In the genomic region with DNA sequence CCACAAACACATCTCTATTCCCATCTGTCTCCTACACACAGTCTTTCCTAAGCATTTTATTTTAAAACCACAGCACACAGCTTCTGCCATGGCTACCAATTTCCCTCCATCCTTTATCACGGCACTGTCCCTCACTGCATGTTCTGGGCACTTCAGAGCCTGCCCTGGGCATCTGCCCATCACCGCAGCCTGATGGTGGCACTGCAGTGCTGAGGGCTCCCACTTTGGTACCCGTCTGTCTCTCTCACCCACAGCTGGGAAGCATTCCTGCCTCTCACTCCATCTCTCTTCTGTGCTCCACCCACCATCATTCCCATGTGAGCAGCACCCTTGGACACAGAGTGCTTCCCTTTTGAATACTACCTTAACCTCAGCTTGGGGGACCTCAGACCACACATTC, we compare ENCODE assay signal across 32 cellular contexts. TPM values are rescaled to one million over a fixed set of nuclear protein-coding genes. Genes with fewer than 3 reads are reported as not detected.
"Had no signal": no experiment of that assay in that cellular context is flagged by ENCODE, and none has a peak within 500 bp of the region (broad histone marks: within the 10 kb centered on the region; RNA-seq: fewer than 3 reads in every experiment).

No MANE protein-coding gene starts in this region.

- H3K9me3 Mint-ChIP-seq: activated B cell treated with CpG ODN at 0.5 μM for 24 hours; activated CD4-positive, alpha-beta memory T cell treated with anti-CD3 and anti-CD28 coated beads, Interleukin-2, amount 10 ng/mL, durations not matched to agents 7 days and 5 days; activated CD4-positive, alpha-beta T cell treated with anti-CD3 and anti-CD28 coated beads, Interleukin-2, amount 10 ng/mL, durations not matched to agents 7 days and 5 days; activated naive CD4-positive, alpha-beta T cell treated with anti-CD3 and anti-CD28 coated beads, Interleukin-2, amount 10 ng/mL, durations not matched to agents 7 days and 5 days; activated naive CD4-positive, alpha-beta T cell treated with anti-CD3 and anti-CD28 coated beads, Interleukin-2, amount 50 U/mL, for 72 hours had no signal

- H3K4me1 ChIP-seq: adrenal gland, body of pancreas, esophagus squamous epithelium, gastroesophageal sphincter had no signal

- H3K27ac ChIP-seq: adrenal gland, body of pancreas, epithelial cell of prostate, esophagus squamous epithelium, gastroesophageal sphincter, WERI-Rb-1 had no signal

- H3K4me3 ChIP-seq: adrenal gland, body of pancreas, esophagus squamous epithelium, gastroesophageal sphincter had no signal

- DNase-seq: activated B cell treated with CpG ODN at 0.5 μM for 24 hours; activated CD4-positive, alpha-beta memory T cell treated with anti-CD3 and anti-CD28 coated beads, Interleukin-2, amount 10 ng/mL, durations not matched to agents 7 days and 5 days; activated CD4-positive, alpha-beta T cell treated with anti-CD3 and anti-CD28 coated beads, Interleukin-2, amount 10 ng/mL, durations not matched to agents 7 days and 5 days; activated CD4-positive, alpha-beta T cell treated with anti-CD3 and anti-CD28 coated beads, Interleukin-2, amount 50 U/mL, for 4 hours; activated CD8-positive, alpha-beta memory T cell treated with anti-CD3 and anti-CD28 coated beads, Interleukin-2, amount 50 U/mL, for 48 hours; activated gamma-delta T cell; activated naive CD4-positive, alpha-beta T cell; activated naive CD4-positive, alpha-beta T cell treated with anti-CD3 and anti-CD28 coated beads, Interleukin-2, amount 10 ng/mL, durations not matched to agents 7 days and 5 days; activated T-cell treated with anti-CD3 and anti-CD28 coated beads for 4 hours; activated T-cell treated with anti-CD3 and anti-CD28 coated beads, Interleukin-2, amount 50 U/mL, for 24 hours; activated T-cell treated with anti-CD3 and anti-CD28 coated beads, Interleukin-2, amount 50 U/mL, for 72 hours; adrenal gland; amygdala; aorta; body of pancreas; caudate nucleus; cortex of kidney; dermis blood vessel endothelial cell; effector CD8-positive, alpha-beta T cell; esophagus squamous epithelium; foreskin melanocyte; T-helper 1 cell; T-helper 17 cell; T1000; WERI-Rb-1 had no signal

- H3K27ac Mint-ChIP-seq: activated B cell treated with CpG ODN at 0.5 μM for 24 hours; activated CD4-positive, alpha-beta memory T cell treated with anti-CD3 and anti-CD28 coated beads, Interleukin-2, amount 10 ng/mL, durations not matched to agents 7 days and 5 days; activated CD4-positive, alpha-beta T cell treated with anti-CD3 and anti-CD28 coated beads, Interleukin-2, amount 10 ng/mL, durations not matched to agents 7 days and 5 days; activated naive CD4-positive, alpha-beta T cell treated with anti-CD3 and anti-CD28 coated beads, Interleukin-2, amount 10 ng/mL, durations not matched to agents 7 days and 5 days; activated naive CD4-positive, alpha-beta T cell treated with anti-CD3 and anti-CD28 coated beads, Interleukin-2, amount 50 U/mL, for 72 hours; activated T-cell treated with anti-CD3 and anti-CD28 coated beads, Interleukin-2, amount 50 U/mL, for 24 hours; activated T-cell treated with anti-CD3 and anti-CD28 coated beads, Interleukin-2, amount 50 U/mL, for 72 hours; T-helper 17 cell; T-helper 2 cell treated with Interferon-gamma antibody and Interleukin-4, amounts not matched to agents 5 μg/mL and 100 μg/mL, for 36 hours had no signal

- H3K36me3 ChIP-seq: adrenal gland, esophagus squamous epithelium had no signal

- H3K27me3 Mint-ChIP-seq: activated CD4-positive, alpha-beta memory T cell treated with anti-CD3 and anti-CD28 coated beads, Interleukin-2, amount 10 ng/mL, durations not matched to agents 7 days and 5 days; activated CD4-positive, alpha-beta T cell treated with anti-CD3 and anti-CD28 coated beads, Interleukin-2, amount 10 ng/mL, durations not matched to agents 7 days and 5 days; activated naive CD4-positive, alpha-beta T cell treated with anti-CD3 and anti-CD28 coated beads, Interleukin-2, amount 10 ng/mL, durations not matched to agents 7 days and 5 days had no signal

- H3K4me1 Mint-ChIP-seq: activated B cell treated with CpG ODN at 0.5 μM for 24 hours; activated CD4-positive, alpha-beta memory T cell treated with anti-CD3 and anti-CD28 coated beads, Interleukin-2, amount 10 ng/mL, durations not matched to agents 7 days and 5 days; activated CD4-positive, alpha-beta T cell treated with anti-CD3 and anti-CD28 coated beads, Interleukin-2, amount 10 ng/mL, durations not matched to agents 7 days and 5 days; activated naive CD4-positive, alpha-beta T cell treated with anti-CD3 and anti-CD28 coated beads, Interleukin-2, amount 10 ng/mL, durations not matched to agents 7 days and 5 days had no signal

- H3K4me3 Mint-ChIP-seq: activated B cell treated with CpG ODN at 0.5 μM for 24 hours; activated CD4-positive, alpha-beta memory T cell treated with anti-CD3 and anti-CD28 coated beads, Interleukin-2, amount 10 ng/mL, durations not matched to agents 7 days and 5 days; activated CD4-positive, alpha-beta T cell treated with anti-CD3 and anti-CD28 coated beads, Interleukin-2, amount 10 ng/mL, durations not matched to agents 7 days and 5 days; activated naive CD4-positive, alpha-beta T cell treated with anti-CD3 and anti-CD28 coated beads, Interleukin-2, amount 10 ng/mL, durations not matched to agents 7 days and 5 days; activated T-cell treated with anti-CD3 and anti-CD28 coated beads, Interleukin-2, amount 50 U/mL, for 24 hours; activated T-cell treated with anti-CD3 and anti-CD28 coated beads, Interleukin-2, amount 50 U/mL, for 72 hours; T-helper 17 cell; T-helper 2 cell treated with Interferon-gamma antibody and Interleukin-4, amounts not matched to agents 5 μg/mL and 100 μg/mL, for 36 hours had no signal

- H3K36me3 Mint-ChIP-seq: activated naive CD4-positive, alpha-beta T cell treated with anti-CD3 and anti-CD28 coated beads, Interleukin-2, amount 10 ng/mL, durations not matched to agents 7 days and 5 days had no signal

- H3K27me3 ChIP-seq: adrenal gland, body of pancreas, esophagus squamous epithelium, gastroesophageal sphincter had no signal

- H3K9me3 ChIP-seq: adrenal gland, body of pancreas, esophagus squamous epithelium, gastroesophageal sphincter had no signal

- ATAC-seq: activated naive CD4-positive, alpha-beta T cell treated with anti-CD3 and anti-CD28 coated beads, Interleukin-2, amount 50 U/mL, for 72 hours; activated T-cell treated with anti-CD3 and anti-CD28 coated beads, Interleukin-2, amount 50 U/mL, for 72 hours; body of pancreas; gastroesophageal sphincter; T-helper 17 cell had no signal

RNA-seq across cellular contexts. Expression of a gene that starts 34.5 kb away (rescaled TPM):
- total RNA-seq: activated CD4-positive, alpha-beta memory T cell treated with anti-CD3 and anti-CD28 coated beads, Interleukin-2, amount 10 ng/mL, durations not matched to agents 7 days and 5 days; endothelial cell of umbilical vein; fibroblast of villous mesenchyme; glomerular endothelial cell had no signal
